ENCODE assay signal across 17 cellular contexts in the genomic region with DNA sequence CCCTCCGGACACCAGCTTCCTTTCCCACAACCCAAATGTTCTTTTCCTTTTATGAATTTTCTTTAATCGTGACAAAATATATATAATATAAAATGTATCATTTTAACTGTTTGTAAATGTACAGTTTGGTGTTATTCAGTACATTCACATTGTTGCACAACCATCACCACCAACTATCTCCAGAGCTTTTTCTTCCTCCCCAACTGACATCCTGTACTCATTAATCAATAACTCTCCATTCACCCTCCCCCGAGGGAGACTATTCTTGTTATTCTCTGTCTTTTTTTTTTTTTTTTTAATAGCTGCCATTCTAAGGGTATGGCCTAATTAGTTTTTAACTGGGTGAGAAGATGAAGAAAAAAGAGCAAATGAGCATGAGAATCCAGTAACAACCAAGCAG. TPM values are rescaled to one million over a fixed set of nuclear protein-coding genes. Genes with fewer than 3 reads are reported as not detected.
A peak's percentile ranks its signal among the peaks of the same experiment; 100 is the strongest.
DNase-seq lines count a peak whose midpoint lies in the region; ATAC-seq, FAIRE-seq and TF ChIP-seq lines count a peak whose summit lies in the region.
"Had no signal": no experiment of that assay in that cellular context is flagged by ENCODE, and none has a peak within 500 bp of the region (broad histone marks: within the 10 kb centered on the region; RNA-seq: fewer than 3 reads in every experiment).

No MANE protein-coding gene starts in this region.

- no peak for ATAC-seq in A549
- ATAC-seq: CD8-positive, alpha-beta T cell; GM12878 had no signal

- POLR2A ChIA-PET in A549 (lab: Yijun Ruan, JAX): no interaction called here

- no peaks in the 10 kb centered on the region for H4K20me1 ChIP-seq in Karpas-422 (ENCODE audit: insufficient read depth, low read depth, low read length)
- H4K20me1 ChIP-seq: BLaER1 treated with 17β-estradiol and CSF1 and Interleukin-3, amounts not matched to agents 10 nM and 100 nM had no signal

- H3K27ac ChIP-seq in A549 (peak overlapping the region; percentile 69 to 99; a peak in 5 of 6 replicates), Karpas-422 (ENCODE audit: low read length) (peak overlapping the region; percentile 94)
- H3K27ac ChIP-seq: BLaER1 treated with 17β-estradiol and CSF1 and Interleukin-3, amounts not matched to agents 10 nM and 100 nM had no signal

- TF ChIP-seq CTCF in A549 (IDR thresholded peaks at IDR 0.05): no peak

- no peak for TF ChIP-seq RAD21 in A549 (conservative IDR thresholded peaks at IDR 0.05 in 1 of 2, IDR thresholded peaks at IDR 0.05 in 1 of 2)

- H3K9me2 ChIP-seq in Karpas-422 (replicated peaks; ENCODE audit: insufficient read depth, low read length): no peaks in the 10 kb centered on the region

- H3K36me3 ChIP-seq in Karpas-422 (ENCODE audit: insufficient read depth, low read length): no peaks in the 10 kb centered on the region
- H3K36me3 ChIP-seq: BLaER1 treated with 17β-estradiol and CSF1 and Interleukin-3, amounts not matched to agents 10 nM and 100 nM had no signal

- no peak for TF ChIP-seq EP300 in A549 (IDR thresholded peaks at IDR 0.05)

- DNase-seq in A549 (ENCODE audit: low read depth in 1 of 2, low spot score in 1 of 2) (no peak), Karpas-422 (peak; percentile 76), amniotic epithelial cell (ENCODE audit: low read depth) (peak; percentile 68), renal cortical epithelial cell (ENCODE audit: low read depth) (peak; percentile 77), NCI-H146 treated with DMSO at 0.1 percent for 48 hours (lab: John Stamatoyannopoulos, UW; ENCODE audit: unreplicated experiment) (no peak), putamen (ENCODE audit: low spot score) (no peak)
- no peak for DNase-seq in activated CD8-positive, alpha-beta memory T cell treated with anti-CD3 and anti-CD28 coated beads, Interleukin-2, amount 50 U/mL, for 4 hours
- DNase-seq: 8988T; CD8-positive, alpha-beta T cell; DMS 273 treated with DMSO at 0.1 percent for 48 hours; DMS53; DND-41; EL; H9 had no signal

- no peak overlapping the region for H3K4me2 ChIP-seq in A549
- H3K4me2 ChIP-seq in Karpas-422 (ENCODE audit: low read depth, low read length, poor library complexity, severe bottlenecking): no peak overlapping the region
- H3K4me2 ChIP-seq: BLaER1 treated with 17β-estradiol and CSF1 and Interleukin-3, amounts not matched to agents 10 nM and 100 nM had no signal

- TF ChIP-seq POLR2A in A549 (IDR thresholded peaks at IDR 0.05; ENCODE audit: low read length): no peak

- FAIRE-seq in A549 (lab: Jason Lieb, UNC): no peak
- FAIRE-seq: GM12878, H1 had no signal

- no peaks in the 10 kb centered on the region for H3K27me3 ChIP-seq in Karpas-422 (ENCODE audit: low read length)
- H3K27me3 ChIP-seq: BLaER1 treated with 17β-estradiol and CSF1 and Interleukin-3, amounts not matched to agents 10 nM and 100 nM had no signal

- H2AFZ ChIP-seq in Karpas-422 (ENCODE audit: low read length): no peak overlapping the region

- 61% methylated on average over 3 of the region's 3 CpGs for WGBS in A549 (ENCODE audit: missing lambda C conversion rate)

- CTCF ChIA-PET in A549 (lab: Yijun Ruan, JAX): interaction anchor here (0.6 to 15.3 kb wide), 4 partner anchors 12 to 96 kb away, joined by 3 to 168 read pairs (median 4); no protein-coding TSS in a partner anchor

- H3K4me3 ChIP-seq in A549: no peak overlapping the region
- H3K4me3 ChIP-seq in Karpas-422 (ENCODE audit: low read length): no peak overlapping the region
- H3K4me3 ChIP-seq: BLaER1 treated with 17β-estradiol and CSF1 and Interleukin-3, amounts not matched to agents 10 nM and 100 nM; GM12878 had no signal

- H3K9me3 ChIP-seq in A549 (peaks cover 16% of the 10 kb centered on the region), Karpas-422 (ENCODE audit: low read length) (no peaks in the 10 kb centered on the region)

- no peaks in the 10 kb centered on the region for H3K79me2 ChIP-seq in Karpas-422 (ENCODE audit: low read length)

- H3K9ac ChIP-seq in Karpas-422 (ENCODE audit: low read length): no peak overlapping the region
- H3K9ac ChIP-seq: BLaER1 treated with 17β-estradiol and CSF1 and Interleukin-3, amounts not matched to agents 10 nM and 100 nM had no signal

- H3K4me1 ChIP-seq in A549: peaks cover 58% of the 10 kb centered on the region
- H3K4me1 ChIP-seq in Karpas-422 (ENCODE audit: low read length): peaks cover 71% of the 10 kb centered on the region

TF ChIP-seq in A549, 52 proteins besides CTCF, POLR2A, EP300 and RAD21:
- TF ChIP-seq CBX8 (IDR thresholded peaks at IDR 0.05) (no peak), CEBPB (IDR thresholded peaks at IDR 0.05) (peak in 1 of 2 experiments; percentile 33; a peak in 1 of 4 replicates)

RNA-seq across cellular contexts. Expression of gene ITGB1, which starts 30.6 kb away (rescaled TPM):
- polyA plus RNA-seq in A549 (2011; rRNA removed) (1,667 and 2,408 TPM in 2 replicates), A549 (2017; fragmentation: RNase III; extraction: RNeasy Plus Mini Kit Qiagen cat#74134 plus additional on column Dnase treatment) (1,270 to 1,281 TPM (median 1,270 TPM) in 3 replicates)
- polyA plus RNA-seq in A549 (2012; cell fraction: cytosol; rRNA removed): 320 and 370 TPM in 2 replicates
- 214 and 381 TPM in 2 replicates for polyA plus RNA-seq in A549 (2012; cell fraction: nucleus; rRNA removed)
- 799 and 821 TPM in 2 replicates for polyA minus RNA-seq in A549 (2011; rRNA and poly(A)+ RNA removed)
- total RNA-seq in Karpas-422 (2014; rRNA removed; shearing (Covaris generic); ENCODE audit: low replicate concordance): 526 and 559 TPM in 2 replicates
- total RNA-seq in renal cortical epithelial cell: 1,646 and 3,148 TPM in 2 replicates

Comparison
In these comparisons a context has a peak if more than half of its experiments do, and no peak if none do; other contexts are left out.
1. DNase-seq: peak in Karpas-422 (single experiment), amniotic epithelial cell (single experiment) and renal cortical epithelial cell (single experiment); none in A549 (0 of 2), activated CD8-positive, alpha-beta memory T cell treated with anti-CD3 and anti-CD28 coated beads, Interleukin-2, amount 50 U/mL, for 4 hours (single experiment), NCI-H146 treated with DMSO at 0.1 percent for 48 hours (single experiment) and putamen (single experiment).